ENCODE assay signal across 11 cellular contexts in the genomic region with DNA sequence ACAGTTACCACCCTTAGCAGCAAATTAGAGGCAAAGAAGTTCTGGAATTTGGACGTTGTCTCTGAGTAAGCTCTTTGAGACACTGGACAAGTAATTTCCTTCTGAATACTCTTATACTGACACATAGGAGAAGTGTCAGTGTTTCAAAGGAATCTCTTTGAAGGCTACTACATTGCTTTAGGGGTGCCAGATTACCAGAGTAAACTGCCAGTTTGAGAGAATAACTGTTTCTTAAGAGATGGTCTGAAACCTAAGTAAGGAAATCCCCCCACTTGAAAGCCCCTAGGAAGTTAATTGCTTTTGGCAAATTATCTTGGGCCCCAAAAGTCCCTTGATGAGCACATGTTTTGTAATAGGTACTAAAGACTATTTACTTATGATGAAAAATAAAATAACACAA. TPM values are rescaled to one million over a fixed set of nuclear protein-coding genes. Genes with fewer than 3 reads are reported as not detected.
A peak's percentile ranks its signal among the peaks of the same experiment; 100 is the strongest.
DNase-seq lines count a peak whose midpoint lies in the region; ATAC-seq and TF ChIP-seq lines count a peak whose summit lies in the region.
"Had no signal": no experiment of that assay in that cellular context is flagged by ENCODE, and none has a peak within 500 bp of the region (broad histone marks: within the 10 kb centered on the region; RNA-seq: fewer than 3 reads in every experiment).

No MANE protein-coding gene starts in this region.

- peaks cover under 1 to 12% of the 10 kb centered on the region in 2 donors for H3K36me3 Mint-ChIP-seq in CD4-positive, alpha-beta memory T cell
- H3K36me3 Mint-ChIP-seq in neural crest cell (ENCODE audit: low read depth): no peaks in the 10 kb centered on the region
- H3K36me3 Mint-ChIP-seq in stimulated activated memory B cell treated with anti-CD40 and anti-IgM and Interleukin-4, amounts not matched to agents 10 μg/mL and 1 μg/mL and 100 μg/mL, for 72 hours: no peaks in the 10 kb centered on the region

- POLR2A ChIA-PET in CD4-positive, alpha-beta memory T cell (lab: Charles Lee; ENCODE audit: partially characterized antibody): interaction anchor here (0.5 to 6.1 kb wide), 12 partner anchors 7 to 114 kb away, joined by 3 to 114 read pairs (median 4); partner anchors contain the start of gene STAMBPL1

- no peaks in the 10 kb centered on the region for H3K9me3 Mint-ChIP-seq in CD4-positive, alpha-beta memory T cell
- H3K9me3 Mint-ChIP-seq in neural crest cell: no peaks in the 10 kb centered on the region
- H3K9me3 Mint-ChIP-seq in stimulated activated memory B cell treated with anti-CD40 and anti-IgM and Interleukin-4, amounts not matched to agents 10 μg/mL and 1 μg/mL and 100 μg/mL, for 72 hours: no peaks in the 10 kb centered on the region

- H4K20me1 ChIP-seq in GM23248 (ENCODE audit: insufficient read depth): no peaks in the 10 kb centered on the region

- TF ChIP-seq CTCF in ascending aorta (IDR thresholded peaks at IDR 0.05) (no peak), neural crest cell (conservative IDR thresholded peaks at IDR 0.05) (no peak)

- CTCF ChIA-PET in CD4-positive, alpha-beta memory T cell (lab: Charles Lee; ENCODE audit: partially characterized antibody): interaction anchor here (1.0 to 10.8 kb wide), 8 partner anchors 9 to 158 kb away, joined by 3 to 138 read pairs (median 5); no protein-coding TSS in a partner anchor

- no peaks in the 10 kb centered on the region for H3K27me3 ChIP-seq in CD4-positive, alpha-beta memory T cell (ENCODE audit: insufficient read depth, low read length)
- H3K27me3 ChIP-seq in GM23248 (replicated peaks; ENCODE audit: insufficient read depth) (no peaks in the 10 kb centered on the region), ascending aorta (no peaks in the 10 kb centered on the region)
- H3K27me3 ChIP-seq: body of pancreas had no signal

- 0% methylated on average over 1 of the region's 1 CpG for WGBS in GM23248 (ENCODE audit: low coverage in 1 of 2, low lambda C conversion rate in 2 of 2, missing lambda C conversion rate in 2 of 2), 2 experiments

- H3K27me3 Mint-ChIP-seq in CD4-positive, alpha-beta memory T cell: no peaks in the 10 kb centered on the region
- peaks cover 22% of the 10 kb centered on the region for H3K27me3 Mint-ChIP-seq in neural crest cell (ENCODE audit: low read depth)
- H3K27me3 Mint-ChIP-seq in stimulated activated memory B cell treated with anti-CD40 and anti-IgM and Interleukin-4, amounts not matched to agents 10 μg/mL and 1 μg/mL and 100 μg/mL, for 72 hours: no peaks in the 10 kb centered on the region

- in situ Hi-C loops in GM23248 (cut with MboI): no loop called here

- no peaks in the 10 kb centered on the region for H3K9me3 ChIP-seq in CD4-positive, alpha-beta memory T cell (ENCODE audit: control insufficient read depth in 1 of 2, low read length in 2 of 2)
- H3K9me3 ChIP-seq in GM23248 (ENCODE audit: low read depth) (no peaks in the 10 kb centered on the region), ascending aorta (no peaks in the 10 kb centered on the region)
- H3K9me3 ChIP-seq: body of pancreas had no signal

- peak overlapping the region; percentile 93 for H3K27ac ChIP-seq in CD4-positive, alpha-beta memory T cell (ENCODE audit: low read depth, low read length)
- H3K27ac ChIP-seq in GM23248: peak overlapping the region; percentile 47
- no peak overlapping the region for H3K27ac ChIP-seq in ascending aorta

- H3K36me3 ChIP-seq in CD4-positive, alpha-beta memory T cell (ENCODE audit: insufficient read depth, low read length): no peaks in the 10 kb centered on the region
- no peaks in the 10 kb centered on the region for H3K36me3 ChIP-seq in GM23248 (ENCODE audit: low read depth)
- H3K36me3 ChIP-seq in ascending aorta: no peaks in the 10 kb centered on the region

- H3K79me2 ChIP-seq in GM23248 (ENCODE audit: insufficient read depth): peaks cover 88% of the 10 kb centered on the region

- peaks cover 53 to 85% (median 68%) of the 10 kb centered on the region in 4 donors for H3K4me1 Mint-ChIP-seq in CD4-positive, alpha-beta memory T cell
- peaks cover 33% of the 10 kb centered on the region for H3K4me1 Mint-ChIP-seq in neural crest cell
- H3K4me1 Mint-ChIP-seq in stimulated activated memory B cell treated with anti-CD40 and anti-IgM and Interleukin-4, amounts not matched to agents 10 μg/mL and 1 μg/mL and 100 μg/mL, for 72 hours: peaks cover 58% of the 10 kb centered on the region

- intact Hi-C loops in CD4-positive, alpha-beta memory T cell (cut with micrococcal nuclease): loop anchor here (5.0 to 10.0 kb wide), 6 partner anchors 112 to 799 kb away; partner anchors contain the start of genes IFIT5, KIF20B, RNLS and STAMBPL1
- intact Hi-C loops in ascending aorta (cut with DNase I): loop anchor here (5.0 kb wide), 3 partner anchors 112 to 648 kb away; partner anchors contain the start of gene STAMBPL1

- H3K4me3 ChIP-seq in CD4-positive, alpha-beta memory T cell (ENCODE audit: low read length in 2 of 2): peak overlapping the region in 1 of 2 donors; percentile 12
- peak overlapping the region; percentile 90 for H3K4me3 ChIP-seq in GM23248
- peak overlapping the region; percentile 88 to 95 for H3K4me3 ChIP-seq in ascending aorta
- H3K4me3 ChIP-seq: body of pancreas had no signal

- no peak overlapping the region for H2AFZ ChIP-seq in GM23248

- H3K27ac Mint-ChIP-seq in CD4-positive, alpha-beta memory T cell: peak overlapping the region; percentile 13 to 100 (median 83)
- H3K27ac Mint-ChIP-seq in neural crest cell (ENCODE audit: unreplicated experiment): no peak overlapping the region
- H3K27ac Mint-ChIP-seq in stimulated activated memory B cell treated with anti-CD40 and anti-IgM and Interleukin-4, amounts not matched to agents 10 μg/mL and 1 μg/mL and 100 μg/mL, for 72 hours: no peak overlapping the region

- H3K9me2 ChIP-seq in GM23248 (ENCODE audit: insufficient read depth): no peaks in the 10 kb centered on the region

- peaks cover 35% of the 10 kb centered on the region for H3F3A ChIP-seq in GM23248 (ENCODE audit: insufficient read depth)

- ATAC-seq in stimulated activated memory B cell treated with anti-CD40 and anti-IgM and Interleukin-4, amounts not matched to agents 10 μg/mL and 1 μg/mL and 100 μg/mL, for 72 hours: no peak
- ATAC-seq: body of pancreas had no signal

- peak overlapping the region; percentile 21 to 88 (median 63) for H3K4me3 Mint-ChIP-seq in CD4-positive, alpha-beta memory T cell
- peak overlapping the region; percentile 69 for H3K4me3 Mint-ChIP-seq in neural crest cell
- H3K4me3 Mint-ChIP-seq in stimulated activated memory B cell treated with anti-CD40 and anti-IgM and Interleukin-4, amounts not matched to agents 10 μg/mL and 1 μg/mL and 100 μg/mL, for 72 hours: no peak overlapping the region

- peak overlapping the region; percentile 99 for H3K4me2 ChIP-seq in GM23248 (ENCODE audit: unreplicated experiment)

- peak overlapping the region; percentile 91 for H3K9ac ChIP-seq in GM23248

- DNase-seq in CD4-positive, alpha-beta memory T cell: peak in 1 of 5 donors; percentile 58
- DNase-seq in GM23248 (peak; percentile 77), ascending aorta (ENCODE audit: low spot score in 2 of 2) (no peak), neural crest cell (ENCODE audit: low read depth, low spot score) (no peak), inferior parietal cortex (ENCODE audit: extremely low spot score) (no peak), H4 (ENCODE audit: low spot score) (no peak), NCI-H69 (lab: John Stamatoyannopoulos, UW) (no peak)
- DNase-seq: body of pancreas; MM.1S; stimulated activated CD4-positive, alpha-beta T cell treated with anti-CD3 and anti-CD28 coated beads, Interleukin-2, amount 100 ng/mL, for 24 hours had no signal

- peaks cover 74% of the 10 kb centered on the region for H3K4me1 ChIP-seq in CD4-positive, alpha-beta memory T cell (ENCODE audit: insufficient read depth, low read length)
- H3K4me1 ChIP-seq in GM23248 (ENCODE audit: insufficient read depth) (peaks cover 38% of the 10 kb centered on the region), ascending aorta (peaks cover 0 to 29% of the 10 kb centered on the region in 2 donors)

RNA-seq across cellular contexts. Expression of gene FAS, which starts 3.4 kb away (rescaled TPM):
- 10 to 100 TPM; 42.4 to 44.2 TPM for total RNA-seq in CD4-positive, alpha-beta memory T cell
- 10 to 100 TPM; 50.6 to 80.6 TPM for polyA plus RNA-seq in CD4-positive, alpha-beta memory T cell
- total RNA-seq in GM23248 (2014; rRNA removed; shearing (Covaris generic)): 69.0 and 77.8 TPM in 2 replicates
- polyA plus RNA-seq in GM23248 (2016; fragmentation: Nextera tagmentation; extraction: Ambion mirVana): 54.5 and 55.4 TPM in 2 replicates
- total RNA-seq in ascending aorta: 10.5 TPM
- total RNA-seq in neural crest cell: 2.2 and 2.3 TPM in 2 replicates
- total RNA-seq in H4 (2014; rRNA removed; shearing (Covaris generic)): 30.3 and 30.6 TPM in 2 replicates

RNA-seq across cellular contexts. Expression of gene ACTA2, which starts 41.5 kb away (rescaled TPM):
- total RNA-seq in CD4-positive, alpha-beta memory T cell: 10 to 100 TPM in 1 of 2 experiments, 1 to 10 TPM in 1; 9.1 to 13.2 TPM
- polyA plus RNA-seq in CD4-positive, alpha-beta memory T cell: 10 to 100 TPM; 10.6 to 12.5 TPM
- 161 and 164 TPM in 2 replicates for total RNA-seq in GM23248 (2014; rRNA removed; shearing (Covaris generic))
- 249 and 262 TPM in 2 replicates for polyA plus RNA-seq in GM23248 (2016; fragmentation: Nextera tagmentation; extraction: Ambion mirVana)
- total RNA-seq in ascending aorta: 5,316 TPM
- 7.0 and 7.6 TPM in 2 replicates for total RNA-seq in neural crest cell
- 14.9 and 29.1 TPM in 2 replicates for total RNA-seq in H4 (2014; rRNA removed; shearing (Covaris generic))

Comparison
In these comparisons a context has a peak if more than half of its experiments do, and no peak if none do; other contexts are left out.
1. H3K27ac ChIP-seq: peak in CD4-positive, alpha-beta memory T cell (single experiment) and GM23248 (single experiment); none in ascending aorta (0 of 2).
2. H3K27ac Mint-ChIP-seq: peak in CD4-positive, alpha-beta memory T cell (7 of 7); none in neural crest cell (single experiment) and stimulated activated memory B cell treated with anti-CD40 and anti-IgM and Interleukin-4, amounts not matched to agents 10 μg/mL and 1 μg/mL and 100 μg/mL, for 72 hours (single experiment).
3. RNA of gene ACTA2, which starts 41.5 kb away (total RNA-seq): 5,316 TPM in ascending aorta (single experiment); 161 to 164 TPM in GM23248, 14.9 to 29.1 TPM in H4, 9.1 to 13.2 TPM in CD4-positive, alpha-beta memory T cell and 7.0 to 7.6 TPM in neural crest cell; every median in the first group is over 10 times any median in the second.